Comparison of ENCODE assay signal across 18 cellular contexts in the genomic region with DNA sequence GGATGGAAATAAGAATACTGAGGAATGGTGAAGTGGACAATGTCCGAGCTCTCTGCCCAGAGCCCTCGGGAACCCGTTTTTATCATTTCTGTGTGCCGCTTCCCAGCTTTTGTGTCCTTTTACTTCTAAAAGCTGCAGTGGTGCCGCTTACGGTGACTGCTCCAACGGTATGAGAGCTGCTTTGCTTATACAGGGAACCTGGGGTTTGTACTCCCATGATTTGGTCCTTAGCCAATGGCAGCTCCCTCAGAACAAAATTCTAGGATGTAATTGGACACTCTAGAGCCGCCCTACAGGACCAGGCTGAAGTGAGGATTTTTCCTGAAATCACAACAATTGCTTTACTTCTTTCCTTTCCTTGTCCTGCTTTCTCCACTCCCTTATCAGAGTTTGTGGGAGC. TPM values are rescaled to one million over a fixed set of nuclear protein-coding genes. Genes with fewer than 3 reads are reported as not detected.
DNase-seq lines count a peak whose midpoint lies in the region.
"Had no signal": no experiment of that assay in that cellular context is flagged by ENCODE, and none has a peak within 500 bp of the region (broad histone marks: within the 10 kb centered on the region; RNA-seq: fewer than 3 reads in every experiment).

No MANE protein-coding gene starts in this region.

- no CpG with 5 or more reads among the region's 8 CpGs for WGBS in iPS DF 6.9 (ENCODE audit: insufficient coverage, insufficient read length)

- no peaks in the 10 kb centered on the region for H3K27me3 ChIP-seq in iPS DF 6.9 (ENCODE audit: control insufficient read depth, insufficient read depth, low read length)
- H3K27me3 ChIP-seq: gastrocnemius medialis had no signal

- no peak overlapping the region for H3K4me3 ChIP-seq in iPS DF 6.9 (ENCODE audit: low read length)
- H3K4me3 ChIP-seq: coronary artery, gastrocnemius medialis had no signal

- no peaks in the 10 kb centered on the region for H3K9me3 ChIP-seq in iPS DF 6.9 (ENCODE audit: control insufficient read depth, insufficient read depth, low read length)
- H3K9me3 ChIP-seq: gastrocnemius medialis had no signal

- DNase-seq in EH (ENCODE audit: low read depth) (peak; percentile 13), NCI-H2227 treated with DMSO at 0.1 percent for 48 hours (lab: John Stamatoyannopoulos, UW) (peak; percentile 72), iPS DF 6.9 (ENCODE audit: low read depth, low spot score) (peak; percentile 27), occipital lobe (lab: John Stamatoyannopoulos, UW) (peak; percentile 1), SHP77 (lab: John Stamatoyannopoulos, UW) (no peak), SKM-1 (lab: John Stamatoyannopoulos, UW; ENCODE audit: unreplicated experiment) (no peak), NCI-H226 (no peak), UCSD-AML1 (lab: John Stamatoyannopoulos, UW; ENCODE audit: unreplicated experiment) (no peak)
- DNase-seq: activated CD4-positive, alpha-beta T cell treated with anti-CD3 and anti-CD28 coated beads, Interleukin-2, amount 50 U/mL, for 4 hours; activated T-cell treated with anti-CD3 and anti-CD28 coated beads, Interleukin-2, amount 50 U/mL, for 1 hour; gastrocnemius medialis; naive thymus-derived CD8-positive, alpha-beta T cell; NCI-H2029 treated with DMSO at 0.1 percent for 48 hours; NCI-H82; stimulated activated CD4-positive, alpha-beta T cell treated with anti-CD3 and anti-CD28 coated beads, Interleukin-15, amount 100 ng/mL, for 24 hours; stimulated activated naive CD4-positive, alpha-beta T cell treated with Interleukin-2 at 50 U/mL for 16 hours had no signal

- H3K27ac ChIP-seq in iPS DF 6.9 (ENCODE audit: low read length) = no peak overlapping the region
- H3K27ac ChIP-seq: coronary artery, epithelial cell of prostate, gastrocnemius medialis had no signal

- H3K4me1 ChIP-seq in iPS DF 6.9 (ENCODE audit: control insufficient read depth, insufficient read depth, low read length) = no peaks in the 10 kb centered on the region
- H3K4me1 ChIP-seq: gastrocnemius medialis had no signal

- no peaks in the 10 kb centered on the region for H3K36me3 ChIP-seq in iPS DF 6.9 (ENCODE audit: control insufficient read depth, insufficient read depth, low read length)
- H3K36me3 ChIP-seq: gastrocnemius medialis had no signal

RNA-seq across cellular contexts. Expression of gene PCSK2, which starts 24.2 kb away (rescaled TPM):
- 37.9 TPM for total RNA-seq in occipital lobe
- total RNA-seq: naive thymus-derived CD8-positive, alpha-beta T cell had no signal

Comparison
In these comparisons a context has a peak if more than half of its experiments do, and no peak if none do; other contexts are left out.
1. DNase-seq: peak in EH (single experiment), NCI-H2227 treated with DMSO at 0.1 percent for 48 hours (single experiment), iPS DF 6.9 (single experiment) and occipital lobe (single experiment); none in SHP77 (0 of 2), SKM-1 (single experiment), NCI-H226 (single experiment) and UCSD-AML1 (single experiment).